15 cellular contexts compared by ENCODE assay signal in the genomic region with DNA sequence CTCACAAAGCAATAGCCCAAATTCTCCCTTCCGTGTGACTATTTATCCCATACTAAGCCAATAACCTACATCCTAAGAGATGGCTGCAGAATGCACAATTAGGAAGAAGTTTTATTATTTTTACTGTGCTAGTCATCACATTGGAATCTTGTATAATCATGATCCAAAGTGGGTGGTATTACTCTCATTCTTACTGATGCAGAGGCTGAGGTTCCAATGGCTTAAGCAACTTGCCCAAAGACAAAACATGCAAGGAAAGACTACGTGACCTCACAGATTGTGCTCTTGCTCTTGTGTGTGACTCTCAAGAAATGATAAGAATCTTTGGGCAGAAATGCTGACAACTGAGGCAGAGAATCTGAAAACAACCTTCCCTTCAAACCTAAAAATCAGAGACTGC.
DNase-seq lines count a peak whose midpoint lies in the region; ATAC-seq and TF ChIP-seq lines count a peak whose summit lies in the region.
"Had no signal": no experiment of that assay in that cellular context is flagged by ENCODE, and none has a peak within 500 bp of the region (broad histone marks: within the 10 kb centered on the region; RNA-seq: fewer than 3 reads in every experiment).

No MANE protein-coding gene starts in this region.

- DNase-seq in BJ (ENCODE audit: low read depth) (peak; percentile 94), RPMI7951 (ENCODE audit: low read depth) (peak; percentile 75), dermis blood vessel endothelial cell (peak; percentile 78), osteoblast (ENCODE audit: insufficient read length, low spot score, missing footprints) (peak; percentile 90), NCI-H1694 treated with DMSO at 0.1 percent for 48 hours (lab: John Stamatoyannopoulos, UW) (no peak)
- no peak for DNase-seq in activated T-helper 2 cell treated with anti-CD3 and anti-CD28 coated beads, Interferon-gamma antibody, Interleukin-2, Interleukin-4, amounts not matched to agents 10 μg/mL and 5 μg/mL and 100 μg/mL, durations not matched to agents 14 hours and 24 hours and 36 hours (ENCODE audit: low spot score)
- DNase-seq: activated CD4-positive, CD25-positive, alpha-beta regulatory T cell treated with anti-CD3 and anti-CD28 coated beads, Interleukin-2, amount 50 U/mL, for 72 hours; activated T-cell treated with anti-CD3 and anti-CD28 coated beads for 4 hours; adrenal gland; CD4-positive, CD25-positive, alpha-beta regulatory T cell; GF-D8; Kasumi-1 had no signal

- H3K9me3 ChIP-seq in osteoblast (ENCODE audit: low read depth, low read length): no peaks in the 10 kb centered on the region
- H3K9me3 ChIP-seq: adrenal gland had no signal

- POLR2A ChIA-PET in BJ (lab: Charles Lee): no interaction called here

- no peak for ATAC-seq in GM19455 (IDR thresholded peaks at IDR 0.05; ENCODE audit: unreplicated experiment)
- no peak for ATAC-seq in GM19023 (IDR thresholded peaks at IDR 0.05; ENCODE audit: unreplicated experiment)

- H2AFZ ChIP-seq in osteoblast (ENCODE audit: low read length): no peak overlapping the region

- H3K4me2 ChIP-seq in osteoblast (ENCODE audit: insufficient read depth, low read length): peak overlapping the region; percentile 57

- no peak for TF ChIP-seq CTCF in BJ (IDR thresholded peaks at IDR 0.05; ENCODE audit: insufficient read depth, low read depth, low read length)
- TF ChIP-seq CTCF in osteoblast (IDR thresholded peaks at IDR 0.05; ENCODE audit: extremely low read depth, low read depth, low read length): no peak

- CTCF ChIA-PET in BJ (lab: Yijun Ruan, JAX): no interaction called here

- no peak overlapping the region for H3K27ac Mint-ChIP-seq in activated T-helper 2 cell treated with anti-CD3 and anti-CD28 coated beads, Interferon-gamma antibody, Interleukin-2, Interleukin-4, amounts not matched to agents 10 μg/mL and 5 μg/mL and 100 μg/mL, durations not matched to agents 14 hours and 24 hours and 36 hours
- H3K27ac Mint-ChIP-seq: CD4-positive, CD25-positive, alpha-beta regulatory T cell; stimulated activated naive CD8-positive, alpha-beta T cell treated with anti-CD3 and anti-CD28 coated beads, Interleukin-15, Interleukin-2, amounts not matched to agents 100 ng/mL and 50 ng/mL, for 24 hours had no signal

- no peaks in the 10 kb centered on the region for H4K20me1 ChIP-seq in osteoblast (ENCODE audit: insufficient read depth, low read length)

- H3K4me3 Mint-ChIP-seq in activated T-helper 2 cell treated with anti-CD3 and anti-CD28 coated beads, Interferon-gamma antibody, Interleukin-2, Interleukin-4, amounts not matched to agents 10 μg/mL and 5 μg/mL and 100 μg/mL, durations not matched to agents 14 hours and 24 hours and 36 hours (ENCODE audit: low read depth): no peak overlapping the region
- H3K4me3 Mint-ChIP-seq: CD4-positive, CD25-positive, alpha-beta regulatory T cell; stimulated activated naive CD8-positive, alpha-beta T cell treated with anti-CD3 and anti-CD28 coated beads, Interleukin-15, Interleukin-2, amounts not matched to agents 100 ng/mL and 50 ng/mL, for 24 hours had no signal

- H3K4me3 ChIP-seq in BJ (ENCODE audit: low read depth, low read length) (no peak overlapping the region), osteoblast (ENCODE audit: insufficient read depth, low read length) (peak overlapping the region; percentile 3)
- H3K4me3 ChIP-seq: adrenal gland had no signal

- H3K27ac ChIP-seq in osteoblast (ENCODE audit: low read depth, low read length): peak overlapping the region; percentile 95

- H3K9me3 Mint-ChIP-seq in activated T-helper 2 cell treated with anti-CD3 and anti-CD28 coated beads, Interferon-gamma antibody, Interleukin-2, Interleukin-4, amounts not matched to agents 10 μg/mL and 5 μg/mL and 100 μg/mL, durations not matched to agents 14 hours and 24 hours and 36 hours: no peaks in the 10 kb centered on the region
- H3K9me3 Mint-ChIP-seq: stimulated activated naive CD8-positive, alpha-beta T cell treated with anti-CD3 and anti-CD28 coated beads, Interleukin-15, Interleukin-2, amounts not matched to agents 100 ng/mL and 50 ng/mL, for 24 hours had no signal

- H3K4me1 Mint-ChIP-seq in activated T-helper 2 cell treated with anti-CD3 and anti-CD28 coated beads, Interferon-gamma antibody, Interleukin-2, Interleukin-4, amounts not matched to agents 10 μg/mL and 5 μg/mL and 100 μg/mL, durations not matched to agents 14 hours and 24 hours and 36 hours (ENCODE audit: low read depth): no peaks in the 10 kb centered on the region
- H3K4me1 Mint-ChIP-seq: CD4-positive, CD25-positive, alpha-beta regulatory T cell had no signal

- intact Hi-C loops in activated T-helper 2 cell treated with anti-CD3 and anti-CD28 coated beads, Interferon-gamma antibody, Interleukin-2, Interleukin-4, amounts not matched to agents 10 μg/mL and 5 μg/mL and 100 μg/mL, durations not matched to agents 14 hours and 24 hours and 36 hours (cut with micrococcal nuclease): no loop called here

- no peaks in the 10 kb centered on the region for H3K27me3 Mint-ChIP-seq in activated T-helper 2 cell treated with anti-CD3 and anti-CD28 coated beads, Interferon-gamma antibody, Interleukin-2, Interleukin-4, amounts not matched to agents 10 μg/mL and 5 μg/mL and 100 μg/mL, durations not matched to agents 14 hours and 24 hours and 36 hours (ENCODE audit: low read depth)
- H3K27me3 Mint-ChIP-seq: CD4-positive, CD25-positive, alpha-beta regulatory T cell had no signal

- H3K27me3 ChIP-seq in BJ (ENCODE audit: control insufficient read depth, insufficient read depth, low read length) (no peaks in the 10 kb centered on the region), osteoblast (ENCODE audit: insufficient read depth, low read length) (no peaks in the 10 kb centered on the region)
- H3K27me3 ChIP-seq: adrenal gland had no signal

- peaks cover 48% of the 10 kb centered on the region for H3K4me1 ChIP-seq in osteoblast (ENCODE audit: insufficient read depth, low read length)
- H3K4me1 ChIP-seq: adrenal gland had no signal

- no peaks in the 10 kb centered on the region for H3K79me2 ChIP-seq in osteoblast (ENCODE audit: insufficient read depth, low read length)

- H3K36me3 Mint-ChIP-seq in activated T-helper 2 cell treated with anti-CD3 and anti-CD28 coated beads, Interferon-gamma antibody, Interleukin-2, Interleukin-4, amounts not matched to agents 10 μg/mL and 5 μg/mL and 100 μg/mL, durations not matched to agents 14 hours and 24 hours and 36 hours (ENCODE audit: low read depth): no peaks in the 10 kb centered on the region
- H3K36me3 Mint-ChIP-seq: CD4-positive, CD25-positive, alpha-beta regulatory T cell had no signal

- H3K36me3 ChIP-seq in BJ (ENCODE audit: control insufficient read depth, insufficient read depth, low read length) (no peaks in the 10 kb centered on the region), osteoblast (ENCODE audit: insufficient read depth, low read length) (no peaks in the 10 kb centered on the region)
- H3K36me3 ChIP-seq: adrenal gland had no signal

Comparison
In these comparisons a context has a peak if more than half of its experiments do, and no peak if none do; other contexts are left out.
1. DNase-seq: peak in BJ (single experiment), RPMI7951 (single experiment), dermis blood vessel endothelial cell (single experiment) and osteoblast (single experiment); none in NCI-H1694 treated with DMSO at 0.1 percent for 48 hours (single experiment) and activated T-helper 2 cell treated with anti-CD3 and anti-CD28 coated beads, Interferon-gamma antibody, Interleukin-2, Interleukin-4, amounts not matched to agents 10 μg/mL and 5 μg/mL and 100 μg/mL, durations not matched to agents 14 hours and 24 hours and 36 hours (single experiment).